In genomic region chr12:56007148-56007891, GRCh38 we compare ENCODE assay signal across 8 cellular contexts. TPM values are rescaled to one million over a fixed set of nuclear protein-coding genes. Genes with fewer than 3 reads are reported as not detected.
DNase-seq lines count a peak whose midpoint lies in the region; ATAC-seq, FAIRE-seq and TF ChIP-seq lines count a peak whose summit lies in the region.

No MANE protein-coding gene starts in this region.

- DNase-seq in GM12892 (ENCODE audit: insufficient read length) (peak; percentile 94), NCI-H2171 treated with DMSO at 0.1 percent for 48 hours (lab: John Stamatoyannopoulos, UW) (peak; percentile 92), WERI-Rb-1 (peak; percentile 92), mammary epithelial cell (peak; percentile 79), iPS-NIHi11 (ENCODE audit: low spot score) (peak; percentile 96)

- ATAC-seq in HG02973 (IDR thresholded peaks at IDR 0.05; ENCODE audit: unreplicated experiment), result peak; percentile 73
- no peak for ATAC-seq in GM19328 (IDR thresholded peaks at IDR 0.05; ENCODE audit: unreplicated experiment)

- CTCF ChIA-PET in mammary epithelial cell (lab: Charles Lee; ENCODE audit: low non-redundant PET), result interaction anchor here (0.6 to 0.7 kb wide), 3 partner anchors 10 to 41 kb away, joined by 3 to 12 read pairs (median 9); partner anchors contain the start of genes PMEL and SUOX

- H3K9me3 ChIP-seq in WERI-Rb-1 (ENCODE audit: severe bottlenecking), result no peaks in the 10 kb centered on the region
- H3K9me3 ChIP-seq in mammary epithelial cell (replicated peaks; ENCODE audit: insufficient read depth, low read length), result no peaks in the 10 kb centered on the region
- H3K9me3 ChIP-seq in skeletal muscle tissue (ENCODE audit: control insufficient read depth in 3 of 3, low read length in 3 of 3), result no peaks in the 10 kb centered on the region

- H2AFZ ChIP-seq in mammary epithelial cell (ENCODE audit: low read depth, low read length), result peak overlapping the region; percentile 99

- H3K79me2 ChIP-seq in mammary epithelial cell (ENCODE audit: insufficient read depth, low read length), result no peaks in the 10 kb centered on the region

- WGBS in mammary epithelial cell (ENCODE audit: low coverage, missing lambda C conversion rate), result 0% methylated on average over 10 of the region's 52 CpGs

- in situ Hi-C loops in mammary epithelial cell (cut with MboI; ENCODE audit: low sequenced_read_pairs in 2 of 2), result no loop called here

- dilution Hi-C loops in mammary epithelial cell (cut with HindIII; ENCODE audit: low sequenced_read_pairs), result no loop called here

- H3K4me1 ChIP-seq in mammary epithelial cell (ENCODE audit: insufficient read depth, low read length), result peaks cover 6% of the 10 kb centered on the region
- peaks cover 2 to 9% (median 5%) of the 10 kb centered on the region in 3 donors for H3K4me1 ChIP-seq in skeletal muscle tissue (ENCODE audit: control insufficient read depth in 3 of 3, insufficient read depth in 3 of 3, low read length in 3 of 3)

- H4K20me1 ChIP-seq in mammary epithelial cell (ENCODE audit: insufficient read depth, low read length), result no peaks in the 10 kb centered on the region

- intact Hi-C loops in mammary epithelial cell (cut with micrococcal nuclease), result no loop called here

- H3K9ac ChIP-seq in mammary epithelial cell (ENCODE audit: insufficient read depth, low read length), result peak overlapping the region; percentile 65
- H3K9ac ChIP-seq in skeletal muscle tissue (ENCODE audit: low read depth in 1 of 3, low read length in 3 of 3), result peak overlapping the region; percentile 84 to 91 (median 90)

- H3K27ac ChIP-seq in WERI-Rb-1 (peak overlapping the region; percentile 73), mammary epithelial cell (ENCODE audit: insufficient read depth, low read depth, low read length) (peak overlapping the region; percentile 52), skeletal muscle tissue (ENCODE audit: low read depth, low read length) (peak overlapping the region; percentile 79)

- BruUV-seq in mammary epithelial cell (replicated peaks; lab: Mats Ljungman, UMichigan), result no TSS peak

- TF ChIP-seq CTCF in WERI-Rb-1 (IDR thresholded peaks at IDR 0.05; ENCODE audit: low read depth, low read length) (no peak), mammary epithelial cell (conservative IDR thresholded peaks at IDR 0.05 in 1 of 2, IDR thresholded peaks at IDR 0.05 in 1 of 2; ENCODE audit: extremely low read depth in 1 of 2, insufficient read depth in 1 of 2, low read depth in 1 of 2, low read length in 2 of 2) (no peak)

- H3K36me3 ChIP-seq in WERI-Rb-1 (peaks cover 5% of the 10 kb centered on the region), mammary epithelial cell (ENCODE audit: insufficient read depth, low read length) (no peaks in the 10 kb centered on the region), skeletal muscle tissue (ENCODE audit: control insufficient read depth in 3 of 3, insufficient read depth in 3 of 3, low read length in 3 of 3) (peaks cover 19 to 28% (median 21%) of the 10 kb centered on the region in 3 donors)

- H3K27me3 ChIP-seq in WERI-Rb-1 (ENCODE audit: insufficient read depth, low read depth, severe bottlenecking), result no peaks in the 10 kb centered on the region
- no peaks in the 10 kb centered on the region for H3K27me3 ChIP-seq in mammary epithelial cell (ENCODE audit: insufficient read depth, low read length)
- no peaks in the 10 kb centered on the region for H3K27me3 ChIP-seq in skeletal muscle tissue (ENCODE audit: control insufficient read depth in 3 of 3, insufficient read depth in 3 of 3, low read length in 3 of 3)

- H3K4me3 ChIP-seq in WERI-Rb-1 (ENCODE audit: low read depth, low read length) (peak overlapping the region; percentile 76), mammary epithelial cell (replicated peaks in 1 of 3; ENCODE audit: insufficient read depth in 1 of 3, low read depth in 2 of 3, low read length in 3 of 3) (peak overlapping the region; percentile 54 to 78 (median 60)), skeletal muscle tissue (ENCODE audit: low read length in 3 of 3) (peak overlapping the region; percentile 92 to 97 (median 92))

- no peak for TF ChIP-seq POLR2A in GM12892 (IDR thresholded peaks at IDR 0.05; ENCODE audit: low read depth, low read length)

- H3K4me2 ChIP-seq in mammary epithelial cell (ENCODE audit: insufficient read depth, low read depth, low read length), result peak overlapping the region; percentile 94

- FAIRE-seq in GM12892 (lab: Jason Lieb, UNC), result peak; percentile 78

RNA-seq across cellular contexts. Expression of gene SUOX, which starts 10.2 kb away (rescaled TPM):
- 11.3 TPM for polyA plus RNA-seq in GM12892 (2012; ENCODE audit: missing spikeins)
- total RNA-seq in mammary epithelial cell (10 to 100 TPM; 10.7 to 14.7 TPM), skeletal muscle tissue (7.8 TPM)
- polyA plus RNA-seq in mammary epithelial cell, result 12.2 TPM
- 24.8 TPM for polyA minus RNA-seq in mammary epithelial cell

RNA-seq across cellular contexts. Expression of gene IKZF4, which starts 13.5 kb away (rescaled TPM):
- 2.8 TPM for polyA plus RNA-seq in GM12892 (2012; ENCODE audit: missing spikeins)
- 1 to 10 TPM; 2.2 to 4.4 TPM for total RNA-seq in mammary epithelial cell
- polyA plus RNA-seq in mammary epithelial cell, result 1.9 TPM
- 7.5 TPM for polyA minus RNA-seq in mammary epithelial cell
- total RNA-seq in skeletal muscle tissue, result 1.6 TPM

RNA-seq across cellular contexts. Expression of gene RAB5B, which starts 33.4 kb away (rescaled TPM):
- polyA plus RNA-seq in GM12892 (2012; ENCODE audit: missing spikeins), result 47.6 TPM
- 10 to 100 TPM; 79.4 to 92.5 TPM for total RNA-seq in mammary epithelial cell
- 87.1 TPM for polyA plus RNA-seq in mammary epithelial cell
- 153 TPM for polyA minus RNA-seq in mammary epithelial cell
- 34.4 TPM for total RNA-seq in skeletal muscle tissue

RNA-seq across cellular contexts. Expression of gene RPS26, which starts 34.4 kb away (rescaled TPM):
- 1,801 TPM for polyA plus RNA-seq in GM12892 (2012; ENCODE audit: missing spikeins)
- total RNA-seq in mammary epithelial cell (100 to 1,000 TPM in 1 of 2 donors, 10 to 100 TPM in 1; 46.4 to 331 TPM), skeletal muscle tissue (36.5 TPM)
- polyA plus RNA-seq in mammary epithelial cell, result 2,291 TPM
- 218 TPM for polyA minus RNA-seq in mammary epithelial cell

RNA-seq across cellular contexts. Expression of gene CDK2, which starts 40.7 kb away (rescaled TPM):
- polyA plus RNA-seq in GM12892 (2012; ENCODE audit: missing spikeins), result 108 TPM
- total RNA-seq in mammary epithelial cell (10 to 100 TPM; 17.5 to 54.9 TPM), skeletal muscle tissue (9.4 TPM)
- polyA plus RNA-seq in mammary epithelial cell, result 50.0 TPM
- polyA minus RNA-seq in mammary epithelial cell, result 154 TPM
